Comparison of ENCODE assay signal across 8 cellular contexts in the genomic region with DNA sequence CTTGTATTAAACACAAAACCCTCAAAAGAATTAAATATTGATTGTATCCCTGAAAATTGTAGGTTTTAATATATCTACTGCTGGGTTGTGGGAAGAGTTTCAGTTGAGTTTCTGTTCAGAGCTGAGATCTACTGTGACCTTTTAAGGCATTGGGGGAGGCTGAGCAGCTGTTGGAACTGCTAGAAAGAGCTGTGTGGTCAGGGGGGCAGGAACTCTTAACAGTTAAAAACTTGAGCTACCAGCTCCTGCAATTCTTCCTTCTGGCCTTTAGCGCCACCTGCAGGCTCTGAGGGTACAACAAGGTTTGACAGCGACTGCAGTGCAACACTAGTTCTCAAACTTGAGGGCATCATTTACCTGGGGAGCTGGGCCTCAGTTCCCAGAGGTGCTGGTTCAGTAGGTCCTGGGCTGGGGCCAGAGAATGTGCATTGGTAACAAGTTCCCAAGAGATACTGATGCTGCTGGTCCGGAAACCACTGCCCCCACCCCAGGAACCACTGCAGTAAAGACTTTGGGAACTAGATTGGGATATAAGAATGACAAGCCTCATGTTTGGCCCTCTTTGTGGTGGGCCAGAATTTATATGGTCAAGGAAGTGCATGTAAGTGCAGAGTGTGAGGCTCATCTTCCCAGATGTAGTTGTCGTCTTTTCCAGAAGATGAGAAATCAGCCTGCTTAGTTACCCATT. TPM values are rescaled to one million over a fixed set of nuclear protein-coding genes. Genes with fewer than 3 reads are reported as not detected.
DNase-seq lines count a peak whose midpoint lies in the region; ATAC-seq and TF ChIP-seq lines count a peak whose summit lies in the region.

No MANE protein-coding gene starts in this region.

- no peak overlapping the region for H2BK120ac ChIP-seq in trophoblast cell (ENCODE audit: insufficient read depth, low read length, poor library complexity)

- ATAC-seq in HG02571 (IDR thresholded peaks at IDR 0.05; ENCODE audit: unreplicated experiment) (peak; percentile 46), upper lobe of left lung (ENCODE audit: low FRiP score in 2 of 2) (peak; percentile 61 to 84)

- H4K8ac ChIP-seq in trophoblast cell (ENCODE audit: low read depth, low read length): no peak overlapping the region

- H3K4me3 ChIP-seq in NB4 (ENCODE audit: low read depth, low read length) (peak overlapping the region; percentile 97), SK-N-MC (peak overlapping the region; percentile 97), trophoblast cell (ENCODE audit: low read depth, low read length) (no peak overlapping the region), upper lobe of left lung (peak overlapping the region in 1 of 4 donors; percentile 87)

- H3K18ac ChIP-seq in trophoblast cell (ENCODE audit: low read length): no peak overlapping the region

- no peaks in the 10 kb centered on the region for H3K36me3 Mint-ChIP-seq in activated naive CD4-positive, alpha-beta T cell treated with anti-CD3 and anti-CD28 coated beads, Interleukin-2, amount 50 U/mL, for 24 hours
- H3K36me3 Mint-ChIP-seq in glutamatergic neuron (ENCODE audit: unreplicated experiment): no peaks in the 10 kb centered on the region

- no peak overlapping the region for H3K14ac ChIP-seq in trophoblast cell (ENCODE audit: low read length)

- WGBS in trophoblast cell (ENCODE audit: extremely low coverage, insufficient coverage, insufficient read length): no CpG with 5 or more reads among the region's 4 CpGs
- WGBS in upper lobe of left lung, 2 donors: 28% methylated on average over 3 to 4 of the region's 4 CpGs

- TF ChIP-seq CTCF in GM12801 (IDR thresholded peaks at IDR 0.05; ENCODE audit: extremely low read depth, insufficient read length): peak; percentile 6
- peak; percentile 91 for TF ChIP-seq CTCF in NB4 (IDR thresholded peaks at IDR 0.05; ENCODE audit: low read depth, low read length)
- TF ChIP-seq CTCF in glutamatergic neuron (IDR thresholded peaks at IDR 0.05; ENCODE audit: partially characterized antibody, unreplicated experiment): peak; percentile 87
- TF ChIP-seq CTCF in upper lobe of left lung (IDR thresholded peaks at IDR 0.05): peak; percentile 64 to 85 (median 84)

- peaks cover 7% of the 10 kb centered on the region for H3K79me2 ChIP-seq in trophoblast cell (ENCODE audit: control insufficient read depth, insufficient read depth, low read length, poor library complexity)

- peak; percentile 64 for TF ChIP-seq POLR2A in NB4 (IDR thresholded peaks at IDR 0.05; ENCODE audit: extremely low read depth, insufficient read length)
- no peak for TF ChIP-seq POLR2A in upper lobe of left lung (IDR thresholded peaks at IDR 0.05)

- peak overlapping the region; percentile 97 for H3K9ac ChIP-seq in SK-N-MC (ENCODE audit: insufficient read length)
- H3K9ac ChIP-seq in trophoblast cell (ENCODE audit: low read length): no peak overlapping the region

- H3K9me3 ChIP-seq in SK-N-MC (ENCODE audit: low read depth, low read length): no peaks in the 10 kb centered on the region
- H3K9me3 ChIP-seq in trophoblast cell (ENCODE audit: insufficient read depth, low read depth, low read length): no peaks in the 10 kb centered on the region
- H3K9me3 ChIP-seq in upper lobe of left lung: no peaks in the 10 kb centered on the region

- H3K4ac ChIP-seq in trophoblast cell (ENCODE audit: low read depth, low read length): no peak overlapping the region

- H3K27me3 ChIP-seq in trophoblast cell (ENCODE audit: insufficient read depth, low read length) (no peaks in the 10 kb centered on the region), upper lobe of left lung (no peaks in the 10 kb centered on the region)

- H3K4me1 ChIP-seq in trophoblast cell (ENCODE audit: control insufficient read depth in 1 of 2, insufficient read depth in 2 of 2, low read length in 2 of 2): peaks cover 7 to 10% of the 10 kb centered on the region in 2 experiments
- peaks cover 22 to 46% (median 30%) of the 10 kb centered on the region in 4 donors for H3K4me1 ChIP-seq in upper lobe of left lung

- DNase-seq in NB4 (ENCODE audit: low read depth): peak; percentile 98
- peak; percentile 56 for DNase-seq in SK-N-MC (ENCODE audit: low read depth, low spot score)
- DNase-seq in glutamatergic neuron: peak; percentile 95
- DNase-seq in trophoblast cell: peak; percentile 75 to 93
- peak in 1 of 2 donors; percentile 90 for DNase-seq in upper lobe of left lung

- no peak overlapping the region for H3K23ac ChIP-seq in trophoblast cell (ENCODE audit: low read length)

- H3K27ac ChIP-seq in SK-N-MC: no peak overlapping the region
- no peak overlapping the region for H3K27ac ChIP-seq in trophoblast cell (ENCODE audit: low read depth, low read length)
- peak overlapping the region in 3 of 4 donors; percentile 91 to 96 (median 93) for H3K27ac ChIP-seq in upper lobe of left lung

- no peak overlapping the region for H4K12ac ChIP-seq in trophoblast cell (ENCODE audit: low read depth, low read length)

- H3K27ac Mint-ChIP-seq in activated naive CD4-positive, alpha-beta T cell treated with anti-CD3 and anti-CD28 coated beads, Interleukin-2, amount 50 U/mL, for 24 hours: peak overlapping the region; percentile 75
- H3K27ac Mint-ChIP-seq in glutamatergic neuron (ENCODE audit: unreplicated experiment): no peak overlapping the region

- peaks cover 11% of the 10 kb centered on the region for H3K79me1 ChIP-seq in trophoblast cell (ENCODE audit: low read length)

- H3K36me3 ChIP-seq in SK-N-MC (ENCODE audit: insufficient read depth, low read length) (no peaks in the 10 kb centered on the region), trophoblast cell (ENCODE audit: control insufficient read depth in 1 of 2, insufficient read depth in 2 of 2, low read length in 2 of 2) (no peaks in the 10 kb centered on the region), upper lobe of left lung (no peaks in the 10 kb centered on the region)

- no peak overlapping the region for H3K4me2 ChIP-seq in trophoblast cell (ENCODE audit: low read length)

- H2AFZ ChIP-seq in trophoblast cell (ENCODE audit: insufficient read depth, low read length, poor library complexity): no peak overlapping the region

- H3K4me3 Mint-ChIP-seq in activated naive CD4-positive, alpha-beta T cell treated with anti-CD3 and anti-CD28 coated beads, Interleukin-2, amount 50 U/mL, for 24 hours: peak overlapping the region; percentile 89
- H3K4me3 Mint-ChIP-seq in glutamatergic neuron (ENCODE audit: unreplicated experiment): no peak overlapping the region

- H2BK5ac ChIP-seq in trophoblast cell (ENCODE audit: low read depth, low read length, poor library complexity): no peak overlapping the region

- no peak for TF ChIP-seq EP300 in upper lobe of left lung (IDR thresholded peaks at IDR 0.05)

- peaks cover 49% of the 10 kb centered on the region for H3K4me1 Mint-ChIP-seq in activated naive CD4-positive, alpha-beta T cell treated with anti-CD3 and anti-CD28 coated beads, Interleukin-2, amount 50 U/mL, for 24 hours
- H3K4me1 Mint-ChIP-seq in glutamatergic neuron (ENCODE audit: low read depth, unreplicated experiment): peaks cover 4% of the 10 kb centered on the region

- H3K9me3 Mint-ChIP-seq in activated naive CD4-positive, alpha-beta T cell treated with anti-CD3 and anti-CD28 coated beads, Interleukin-2, amount 50 U/mL, for 24 hours: no peaks in the 10 kb centered on the region
- H3K9me3 Mint-ChIP-seq in glutamatergic neuron (ENCODE audit: unreplicated experiment): no peaks in the 10 kb centered on the region

- H3K27me3 Mint-ChIP-seq in activated naive CD4-positive, alpha-beta T cell treated with anti-CD3 and anti-CD28 coated beads, Interleukin-2, amount 50 U/mL, for 24 hours: no peaks in the 10 kb centered on the region
- H3K27me3 Mint-ChIP-seq in glutamatergic neuron (ENCODE audit: unreplicated experiment): no peaks in the 10 kb centered on the region

- H4K91ac ChIP-seq in trophoblast cell (ENCODE audit: low read depth, low read length): no peak overlapping the region

- no peak overlapping the region for H2BK12ac ChIP-seq in trophoblast cell (ENCODE audit: low read length)

- no peak overlapping the region for H2AK5ac ChIP-seq in trophoblast cell (ENCODE audit: low read length)

RNA-seq across cellular contexts. Expression of gene RNASEH2B, which starts 2.5 kb away (rescaled TPM):
- total RNA-seq in glutamatergic neuron (ENCODE audit: unreplicated experiment): 10.4 TPM
- polyA plus RNA-seq in trophoblast cell (2013): 19.6 and 21.4 TPM in 2 replicates
- total RNA-seq in upper lobe of left lung: 10 to 100 TPM; 22.1 to 60.5 (median 38.8) TPM

Comparison
In these comparisons a context has a peak if more than half of its experiments do, and no peak if none do; other contexts are left out.
1. CTCF ChIP-seq: peak in every context shown above with its lines; median percentile 91 in NB4; 87 in glutamatergic neuron; 84 in upper lobe of left lung; 6 in GM12801.
2. H3K27ac ChIP-seq: peak in upper lobe of left lung (3 of 4); none in SK-N-MC (single experiment) and trophoblast cell (single experiment).